ENCODE assay signal across 8 cellular contexts in genomic region chr1:161013104-161013590, GRCh38. TPM values are rescaled to one million over a fixed set of nuclear protein-coding genes. Genes with fewer than 3 reads are reported as not detected.
A peak's percentile ranks its signal among the peaks of the same experiment; 100 is the strongest.
DNase-seq lines count a peak whose midpoint lies in the region; ATAC-seq and TF ChIP-seq lines count a peak whose summit lies in the region.

No MANE protein-coding gene starts in this region.

- H3K36me3 Mint-ChIP-seq in Caco-2 (ENCODE audit: insufficient read depth, unreplicated experiment): peaks cover 61% of the 10 kb centered on the region
- H3K36me3 Mint-ChIP-seq in activated T-helper 17 cell treated with anti-CD3 and anti-CD28 coated beads, Interleukin-2, amount 50 U/mL, for 72 hours (ENCODE audit: low read depth): peaks cover 39% of the 10 kb centered on the region

- peak overlapping the region; percentile 72 for H3K4me3 Mint-ChIP-seq in Caco-2 (ENCODE audit: unreplicated experiment)
- peak overlapping the region; percentile 86 for H3K4me3 Mint-ChIP-seq in activated T-helper 17 cell treated with anti-CD3 and anti-CD28 coated beads, Interleukin-2, amount 50 U/mL, for 72 hours

- H3K4me1 ChIP-seq in Caco-2 (peaks cover 64% of the 10 kb centered on the region), tibial nerve (peaks cover 0 to 12% (median 0%) of the 10 kb centered on the region in 4 donors)

- H3K27me3 ChIP-seq in Caco-2 (replicated peaks; ENCODE audit: control insufficient read depth, insufficient read depth, low read length) (no peaks in the 10 kb centered on the region), tibial nerve (peaks cover 0 to 3% of the 10 kb centered on the region in 2 donors)

- intact Hi-C loops in Caco-2 (cut with micrococcal nuclease; ENCODE audit: unreplicated experiment) (loop anchor here (1.0 kb wide), 2 partner anchors 8 to 16 kb away; partner anchors contain the start of gene F11R), left colon (cut with DNase I, micrococcal nuclease) (no loop called here)

- peaks cover 39% of the 10 kb centered on the region for H3K4me1 Mint-ChIP-seq in Caco-2 (ENCODE audit: low read depth, unreplicated experiment)
- H3K4me1 Mint-ChIP-seq in activated T-helper 17 cell treated with anti-CD3 and anti-CD28 coated beads, Interleukin-2, amount 50 U/mL, for 72 hours: peaks cover 24% of the 10 kb centered on the region

- H3K4me3 ChIP-seq in Caco-2 (ENCODE audit: low read depth, low read length) (peak overlapping the region; percentile 11), tibial nerve (peak overlapping the region in 2 of 4 donors; percentile 10 to 21)

- POLR2A ChIA-PET in Caco-2 (lab: Charles Lee): interaction anchor here (1.1 kb wide), 1 partner anchor 16 kb away, joined by 8 read pairs; no protein-coding TSS in a partner anchor

- CTCF ChIA-PET in Caco-2 (lab: Charles Lee): interaction anchor here (0.5 to 1.3 kb wide), 6 partner anchors 9 to 85 kb away, joined by 3 to 9 read pairs (median 4); partner anchors contain the start of genes TSTD1 and USF1

- no peaks in the 10 kb centered on the region for H3K9me3 Mint-ChIP-seq in Caco-2 (ENCODE audit: unreplicated experiment)
- H3K9me3 Mint-ChIP-seq in activated T-helper 17 cell treated with anti-CD3 and anti-CD28 coated beads, Interleukin-2, amount 50 U/mL, for 72 hours: no peaks in the 10 kb centered on the region

- no peaks in the 10 kb centered on the region for H3K9me3 ChIP-seq in Caco-2
- H3K9me3 ChIP-seq in tibial nerve: no peaks in the 10 kb centered on the region

- 52 to 60% methylated on average over 1 of the region's 1 CpG for WGBS in tibial nerve, 2 donors

- no peak for TF ChIP-seq EP300 in tibial nerve (IDR thresholded peaks at IDR 0.05)

- ATAC-seq in HG02938 (IDR thresholded peaks at IDR 0.05; ENCODE audit: unreplicated experiment) (peak; percentile 29), left colon (peak; percentile 51), HG02973 (IDR thresholded peaks at IDR 0.05; ENCODE audit: unreplicated experiment) (no peak)
- no peak for ATAC-seq in activated T-helper 17 cell treated with anti-CD3 and anti-CD28 coated beads, Interleukin-2, amount 50 U/mL, for 72 hours (replicated peaks)

- H3K36me3 ChIP-seq in Caco-2 (ENCODE audit: control insufficient read depth, insufficient read depth, low read length) (peaks cover 2% of the 10 kb centered on the region), tibial nerve (no peaks in the 10 kb centered on the region)

- TSS peak; percentile 14 for BruUV-seq in Caco-2 (replicated peaks; lab: Mats Ljungman, UMichigan)

- TF ChIP-seq POLR2A in tibial nerve (IDR thresholded peaks at IDR 0.05): no peak

- H3K27me3 Mint-ChIP-seq in Caco-2 (ENCODE audit: insufficient read depth, unreplicated experiment): no peaks in the 10 kb centered on the region
- H3K27me3 Mint-ChIP-seq in activated T-helper 17 cell treated with anti-CD3 and anti-CD28 coated beads, Interleukin-2, amount 50 U/mL, for 72 hours: no peaks in the 10 kb centered on the region

- DNase-seq in Caco-2 (no peak), left colon (no peak), tibial nerve (ENCODE audit: low spot score in 2 of 2) (no peak), GM10266 (ENCODE audit: extremely low spot score) (no peak), LoVo (ENCODE audit: low spot score) (no peak)

- H3K27ac Mint-ChIP-seq in Caco-2 (ENCODE audit: unreplicated experiment): peak overlapping the region; percentile 97
- H3K27ac Mint-ChIP-seq in activated T-helper 17 cell treated with anti-CD3 and anti-CD28 coated beads, Interleukin-2, amount 50 U/mL, for 72 hours: peak overlapping the region; percentile 95

- H3K27ac ChIP-seq in tibial nerve: peak overlapping the region in 3 of 4 donors; percentile 78 to 83 (median 80)

- no peak for TF ChIP-seq CTCF in Caco-2 (IDR thresholded peaks at IDR 0.05; ENCODE audit: insufficient read depth in 1 of 2, low read depth in 1 of 2, low read length in 1 of 2, severe bottlenecking in 1 of 2, unreplicated experiment in 1 of 2)
- no peak for TF ChIP-seq CTCF in tibial nerve (IDR thresholded peaks at IDR 0.05)
- no peak for TF ChIP-seq CTCF in GM10266 (IDR thresholded peaks at IDR 0.05; ENCODE audit: control insufficient read depth, insufficient read depth, low read depth, missing control alignments)

RNA-seq across cellular contexts. Expression of gene F11R, which starts 7.8 kb away (rescaled TPM):
- total RNA-seq in Caco-2 (2022): 182 and 196 TPM in 2 replicates
- 100 to 1,000 TPM in 1 of 2 donors, 10 to 100 TPM in 1; 13.0 to 110 TPM for total RNA-seq in activated T-helper 17 cell treated with anti-CD3 and anti-CD28 coated beads, Interleukin-2, amount 50 U/mL, for 72 hours
- 100 to 1,000 TPM; 145 to 202 TPM for total RNA-seq in left colon
- 10 to 100 TPM in 3 of 4 donors, 1 to 10 TPM in 1; 6.9 to 23.1 (median 14.9) TPM for total RNA-seq in tibial nerve

RNA-seq across cellular contexts. Expression of gene TSTD1, which starts 25.6 kb away (rescaled TPM):
- total RNA-seq in Caco-2 (2022) (24.8 and 26.8 TPM in 2 replicates), left colon (100 to 1,000 TPM in 1 of 2 donors, 10 to 100 TPM in 1; 92.1 to 120 TPM), tibial nerve (10 to 100 TPM; 15.7 to 46.9 (median 37.4) TPM)
- total RNA-seq in activated T-helper 17 cell treated with anti-CD3 and anti-CD28 coated beads, Interleukin-2, amount 50 U/mL, for 72 hours: 100 to 1,000 TPM in 1 of 2 donors, 10 to 100 TPM in 1; 38.7 to 119 TPM

RNA-seq across cellular contexts. Expression of gene USF1, which starts 32.6 kb away (rescaled TPM):
- total RNA-seq in Caco-2 (2022) (49.7 and 52.7 TPM in 2 replicates), left colon (10 to 100 TPM; 67.4 to 72.4 TPM), tibial nerve (10 to 100 TPM; 59.4 to 66.1 (median 62.9) TPM)
- 10 to 100 TPM; 51.6 to 66.9 TPM for total RNA-seq in activated T-helper 17 cell treated with anti-CD3 and anti-CD28 coated beads, Interleukin-2, amount 50 U/mL, for 72 hours

RNA-seq across cellular contexts. Expression of gene ARHGAP30, which starts 56.5 kb away (rescaled TPM):
- not detected in 2 replicates for total RNA-seq in Caco-2 (2022)
- 100 to 1,000 TPM; 180 to 207 TPM for total RNA-seq in activated T-helper 17 cell treated with anti-CD3 and anti-CD28 coated beads, Interleukin-2, amount 50 U/mL, for 72 hours
- 1 to 10 TPM; 2.7 to 8.7 TPM for total RNA-seq in left colon
- 10 to 100 TPM in 2 of 4 donors, 1 to 10 TPM in 2; 6.1 to 14.1 (median 10.2) TPM for total RNA-seq in tibial nerve

RNA-seq across cellular contexts. Expression of gene ITLN2, which starts 58.5 kb away (rescaled TPM):
- 0.93 and 1.3 TPM in 2 replicates for total RNA-seq in Caco-2 (2022)
- total RNA-seq in activated T-helper 17 cell treated with anti-CD3 and anti-CD28 coated beads, Interleukin-2, amount 50 U/mL, for 72 hours: not detected
- not detected for total RNA-seq in left colon
- not detected for total RNA-seq in tibial nerve

Comparison
In these comparisons a context has a peak if more than half of its experiments do, and no peak if none do; other contexts are left out.
1. ATAC-seq: peak in HG02938 (single experiment) and left colon (single experiment); none in activated T-helper 17 cell treated with anti-CD3 and anti-CD28 coated beads, Interleukin-2, amount 50 U/mL, for 72 hours (single experiment) and HG02973 (single experiment).